Comparison of ENCODE assay signal across 9 cellular contexts in genomic region chr12:48000878-48001321, GRCh38. TPM values are rescaled to one million over a fixed set of nuclear protein-coding genes. Genes with fewer than 3 reads are reported as not detected.
DNase-seq lines count a peak whose midpoint lies in the region; ATAC-seq and TF ChIP-seq lines count a peak whose summit lies in the region.
"Had no signal": no experiment of that assay in that cellular context is flagged by ENCODE, and none has a peak within 500 bp of the region (broad histone marks: within the 10 kb centered on the region; RNA-seq: fewer than 3 reads in every experiment).

No MANE protein-coding gene starts in this region.

- TF ChIP-seq CTCF in fibroblast of lung (conservative IDR thresholded peaks at IDR 0.05 in 1 of 2, IDR thresholded peaks at IDR 0.05 in 1 of 2; ENCODE audit: low read depth in 1 of 2, low read length in 2 of 2) = no peak

- DNase-seq in H4 (ENCODE audit: low spot score) (peak; percentile 45), SK-N-MC (ENCODE audit: low read depth, low spot score) (peak; percentile 28), fibroblast of lung (ENCODE audit: low read depth in 2 of 2) (peak; percentile 40 to 66)
- no peak for DNase-seq in stimulated activated CD4-positive, alpha-beta T cell treated with anti-CD3 and anti-CD28 coated beads, Interleukin-4, amount 100 ng/mL, for 24 hours

- H2AFZ ChIP-seq in ACC112 (ENCODE audit: low read length, unreplicated experiment) (no peak overlapping the region), fibroblast of lung (ENCODE audit: low read length) (no peak overlapping the region), neuron (ENCODE audit: low read depth, low read length) (peak overlapping the region; percentile 21)

- H3K9me3 ChIP-seq in SK-N-MC (ENCODE audit: low read depth, low read length) (no peaks in the 10 kb centered on the region), fibroblast of lung (ENCODE audit: control insufficient read depth, insufficient read depth, low read depth, low read length) (no peaks in the 10 kb centered on the region), neuron (ENCODE audit: low read length) (no peaks in the 10 kb centered on the region)
- H3K9me3 ChIP-seq: neutrophil had no signal

- H3K9ac ChIP-seq in SK-N-MC (ENCODE audit: insufficient read length) (no peak overlapping the region), fibroblast of lung (ENCODE audit: insufficient read depth, low read length) (no peak overlapping the region)

- H3K4me3 ChIP-seq in ACC112 (ENCODE audit: low read depth, low read length) (peak overlapping the region; percentile 72), SK-N-MC (peak overlapping the region; percentile 88), fibroblast of lung (replicated peaks in 1 of 4; ENCODE audit: control extremely low read depth in 1 of 4, insufficient read depth in 1 of 4, low read depth in 3 of 4, low read length in 4 of 4) (peak overlapping the region; percentile 48 to 63 (median 56)), neuron (ENCODE audit: low read length) (peak overlapping the region; percentile 65)

- no peaks in the 10 kb centered on the region for H4K20me1 ChIP-seq in fibroblast of lung (ENCODE audit: control insufficient read depth, extremely low read depth, insufficient read depth, low read length)

- H3K79me2 ChIP-seq in ACC112 (ENCODE audit: control insufficient read depth, insufficient read depth, low read length, unreplicated experiment) (no peaks in the 10 kb centered on the region), fibroblast of lung (ENCODE audit: control insufficient read depth, insufficient read depth, low read length) (no peaks in the 10 kb centered on the region)

- H3K27ac ChIP-seq in ACC112 (ENCODE audit: low read depth, low read length) (no peak overlapping the region), SK-N-MC (peak overlapping the region; percentile 34; the same call in 1 of the 2 replicates), fibroblast of lung (ENCODE audit: insufficient read depth, low read length) (no peak overlapping the region)
- H3K27ac ChIP-seq: neutrophil had no signal

- H3K36me3 ChIP-seq in ACC112 (ENCODE audit: insufficient read depth, low read length) (no peaks in the 10 kb centered on the region), SK-N-MC (ENCODE audit: insufficient read depth, low read length) (no peaks in the 10 kb centered on the region), fibroblast of lung (ENCODE audit: control insufficient read depth, insufficient read depth, low read length) (no peaks in the 10 kb centered on the region), neuron (ENCODE audit: insufficient read depth, low read length) (peaks cover 21% of the 10 kb centered on the region)
- H3K36me3 ChIP-seq: neutrophil had no signal

- H3K4me1 ChIP-seq in ACC112 (ENCODE audit: control insufficient read depth, insufficient read depth, low read length, unreplicated experiment) = peaks cover 13% of the 10 kb centered on the region
- peaks cover 6% of the 10 kb centered on the region for H3K4me1 ChIP-seq in fibroblast of lung (ENCODE audit: control insufficient read depth, extremely low read depth, insufficient read depth, low read length)
- peaks cover 36% of the 10 kb centered on the region for H3K4me1 ChIP-seq in neuron (ENCODE audit: insufficient read depth, low read length)

- peak overlapping the region; percentile 95 for H3K4me2 ChIP-seq in fibroblast of lung (ENCODE audit: extremely low read depth, insufficient read depth, low read length)

- H3K27me3 ChIP-seq in ACC112 (ENCODE audit: insufficient read depth, low read length) (peaks cover 100% of the 10 kb centered on the region), fibroblast of lung (ENCODE audit: control insufficient read depth, insufficient read depth, low read length) (peaks cover 73% of the 10 kb centered on the region), neuron (ENCODE audit: insufficient read depth, low read length) (no peaks in the 10 kb centered on the region)

- ATAC-seq in HG02798 (IDR thresholded peaks at IDR 0.05; ENCODE audit: poor library complexity, unreplicated experiment) (no peak), GM18867 (IDR thresholded peaks at IDR 0.05; ENCODE audit: unreplicated experiment) (no peak)

RNA-seq across cellular contexts. Expression of gene COL2A1, which starts 3.4 kb away (rescaled TPM):
- not detected in 2 replicates for total RNA-seq in H4 (2014; rRNA removed; shearing (Covaris generic))
- total RNA-seq in fibroblast of lung = not detected in 2 replicates
- polyA plus RNA-seq in fibroblast of lung = not detected in 2 replicates
- not detected in 2 replicates for polyA plus RNA-seq in fibroblast of lung (2012)
- polyA minus RNA-seq in fibroblast of lung (ENCODE audit: low replicate concordance) = not detected in 2 replicates

RNA-seq across cellular contexts. Expression of gene TMEM106C, which starts 37.5 kb away (rescaled TPM):
- total RNA-seq in H4 (2014; rRNA removed; shearing (Covaris generic)) = 294 and 314 TPM in 2 replicates
- total RNA-seq in fibroblast of lung = 56.5 and 91.7 TPM in 2 replicates
- polyA plus RNA-seq in fibroblast of lung = 85.0 and 166 TPM in 2 replicates
- 42.0 and 83.4 TPM in 2 replicates for polyA plus RNA-seq in fibroblast of lung (2012)
- polyA minus RNA-seq in fibroblast of lung (ENCODE audit: low replicate concordance) = 100 and 143 TPM in 2 replicates
